19 cellular contexts compared by ENCODE assay signal in the genomic region with DNA sequence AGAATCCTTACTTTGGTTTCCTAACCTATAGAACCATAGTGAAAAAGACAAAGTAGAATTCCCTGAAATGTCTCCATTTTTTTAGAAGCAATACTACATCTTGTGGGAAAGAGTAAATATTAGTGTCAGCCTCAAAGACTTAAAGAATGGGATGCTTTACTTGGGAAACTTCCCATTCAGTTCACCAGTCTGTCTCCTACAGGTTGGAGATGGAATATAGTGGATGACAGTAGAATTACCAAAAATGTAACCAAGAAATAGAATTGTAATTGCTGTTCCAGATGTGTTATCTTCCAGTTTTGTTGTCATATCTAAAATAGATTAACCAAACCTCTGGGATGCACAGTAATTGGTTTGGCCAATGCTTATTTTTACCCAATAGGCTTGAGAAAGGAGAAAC.
"Had no signal": no experiment of that assay in that cellular context is flagged by ENCODE, and none has a peak within 500 bp of the region (broad histone marks: within the 10 kb centered on the region; RNA-seq: fewer than 3 reads in every experiment).

No MANE protein-coding gene starts in this region.

- ATAC-seq: effector memory CD8-positive, alpha-beta T cell; heart right ventricle; left lobe of liver; mucosa of descending colon; naive thymus-derived CD8-positive, alpha-beta T cell; pancreas; psoas muscle; sciatic nerve had no signal

- H3K27me3 ChIP-seq: heart right ventricle, pancreas, stomach, transverse colon had no signal

- H3K4me1 Mint-ChIP-seq: naive thymus-derived CD8-positive, alpha-beta T cell had no signal

- H3K27ac ChIP-seq: heart right ventricle, pancreas, psoas muscle, stomach, thoracic aorta, transverse colon had no signal

- DNase-seq: effector memory CD8-positive, alpha-beta T cell; heart right ventricle; islet precursor cell; mucosa of descending colon; naive thymus-derived CD8-positive, alpha-beta T cell; nucleus accumbens; pancreas; psoas muscle; retina; stimulated activated CD4-positive, alpha-beta T cell treated with anti-CD3 and anti-CD28 coated beads, Interleukin-2, amount 100 ng/mL, for 24 hours; stimulated activated CD4-positive, alpha-beta T cell treated with anti-CD3 and anti-CD28 coated beads, Interleukin-4, amount 100 ng/mL, for 4 hours; stimulated activated naive CD4-positive, alpha-beta T cell; stomach; substantia nigra; transverse colon had no signal

- H3K4me3 Mint-ChIP-seq: dendritic cell treated with granulocyte-macrophage colony-stimulating factor and Interleukin-4, amounts not matched to agents 40 ng/mL and 50 ng/mL, for 4 days; effector memory CD8-positive, alpha-beta T cell; naive thymus-derived CD8-positive, alpha-beta T cell had no signal

- H3K9me3 ChIP-seq: heart right ventricle, mucosa of descending colon, pancreas, psoas muscle, stomach, thoracic aorta, transverse colon had no signal

- H3K36me3 ChIP-seq: heart right ventricle, pancreas, stomach, thoracic aorta, transverse colon had no signal

- H3K27ac Mint-ChIP-seq: dendritic cell treated with granulocyte-macrophage colony-stimulating factor and Interleukin-4, amounts not matched to agents 40 ng/mL and 50 ng/mL, for 4 days; effector memory CD8-positive, alpha-beta T cell; naive thymus-derived CD8-positive, alpha-beta T cell had no signal

- H3K27me3 Mint-ChIP-seq: dendritic cell treated with granulocyte-macrophage colony-stimulating factor and Interleukin-4, amounts not matched to agents 40 ng/mL and 50 ng/mL, for 4 days; effector memory CD8-positive, alpha-beta T cell; naive thymus-derived CD8-positive, alpha-beta T cell had no signal

- H3K4me3 ChIP-seq: heart right ventricle, mucosa of descending colon, pancreas, psoas muscle, stomach, thoracic aorta, transverse colon had no signal

- H3K36me3 Mint-ChIP-seq: naive thymus-derived CD8-positive, alpha-beta T cell had no signal

- H3K4me1 ChIP-seq: heart right ventricle, pancreas, psoas muscle, stomach, transverse colon had no signal

- H3K9me3 Mint-ChIP-seq: dendritic cell treated with granulocyte-macrophage colony-stimulating factor and Interleukin-4, amounts not matched to agents 40 ng/mL and 50 ng/mL, for 4 days had no signal
